ENCODE assay signal across 8 cellular contexts in the genomic region with DNA sequence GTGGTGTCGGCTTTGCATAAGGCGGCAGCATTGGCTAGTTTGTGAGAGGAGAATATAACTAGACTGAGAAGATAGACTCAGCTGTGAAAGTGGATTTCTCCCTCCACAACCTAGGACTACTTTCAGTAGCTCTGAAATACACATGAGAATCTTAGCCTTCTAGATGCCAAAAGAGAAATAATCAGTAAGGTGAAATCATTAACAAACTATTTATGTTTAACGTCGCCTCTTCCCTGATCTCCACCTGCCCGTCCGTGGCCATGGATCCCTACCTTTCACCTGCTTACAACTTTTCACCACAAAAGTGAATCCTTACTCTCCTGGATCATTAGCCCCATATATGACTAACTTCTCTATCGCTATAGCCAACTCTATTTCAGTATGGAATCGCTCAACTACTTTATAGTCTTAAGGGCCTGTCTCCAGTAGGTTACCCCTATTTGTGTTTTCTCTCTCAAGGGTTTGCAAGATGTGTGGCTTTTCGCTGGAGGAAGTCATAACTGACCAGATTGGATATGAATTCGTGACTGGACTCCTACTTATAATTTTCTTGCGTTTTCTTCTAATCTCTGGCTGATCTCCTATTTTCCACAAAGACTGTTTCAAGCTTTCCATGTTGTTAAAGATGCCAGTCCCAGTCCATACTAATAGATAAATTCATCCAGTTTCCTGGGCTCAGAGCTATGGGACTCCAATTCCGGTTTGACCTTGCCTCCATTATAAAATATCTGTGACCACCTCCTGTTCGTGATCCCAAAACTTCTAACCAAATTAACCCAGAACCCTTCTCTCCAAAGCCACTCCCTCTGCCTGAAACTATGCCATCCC. TPM values are rescaled to one million over a fixed set of nuclear protein-coding genes. Genes with fewer than 3 reads are reported as not detected.
DNase-seq lines count a peak whose midpoint lies in the region; ATAC-seq and TF ChIP-seq lines count a peak whose summit lies in the region.

No MANE protein-coding gene starts in this region.

- no peak for DNase-seq in activated T-cell treated with anti-CD3 and anti-CD28 coated beads, Interleukin-2, amount 50 U/mL, for 4 hours
- DNase-seq in activated T-cell treated with anti-CD3 and anti-CD28 coated beads, Interleukin-2, amount 50 U/mL, for 1 hour, result no peak
- no peak for DNase-seq in Peyer's patch
- no peak for DNase-seq in endodermal cell
- no peak for DNase-seq in nephron progenitor cell
- DNase-seq in amygdala (lab: John Stamatoyannopoulos, UW), result no peak

- H3K4me3 Mint-ChIP-seq in activated T-cell treated with anti-CD3 and anti-CD28 coated beads, Interleukin-2, amount 50 U/mL, for 4 hours, result peak overlapping the region; percentile 92
- H3K4me3 Mint-ChIP-seq in endodermal cell (peak overlapping the region; percentile 72), nephron progenitor cell (peak overlapping the region; percentile 89)

- peak overlapping the region; percentile 82 for H3K9ac ChIP-seq in endodermal cell (ENCODE audit: extremely low read depth, low read length, poor library complexity, severe bottlenecking)

- ATAC-seq in activated T-cell treated with anti-CD3 and anti-CD28 coated beads, Interleukin-2, amount 50 U/mL, for 4 hours, result no peak
- ATAC-seq in HG03565 (IDR thresholded peaks at IDR 0.05; ENCODE audit: unreplicated experiment), result no peak
- no peak for ATAC-seq in GM18909 (IDR thresholded peaks at IDR 0.05; ENCODE audit: poor library complexity, unreplicated experiment)

- peak overlapping the region; percentile 64 to 99 (median 93) for H3K4me3 ChIP-seq in Peyer's patch
- peak overlapping the region; percentile 95 for H3K4me3 ChIP-seq in endodermal cell (ENCODE audit: low read length)

- H3K9me3 ChIP-seq in Peyer's patch (peaks cover 0 to 3% (median 0%) of the 10 kb centered on the region in 4 donors), endodermal cell (ENCODE audit: control insufficient read depth, low read length) (no peaks in the 10 kb centered on the region)

- H3K27ac ChIP-seq in Peyer's patch (peak overlapping the region; percentile 95 to 100 (median 98)), endodermal cell (ENCODE audit: low read depth, low read length) (peak overlapping the region; percentile 95)

- peaks cover 1% of the 10 kb centered on the region for H3K9me3 Mint-ChIP-seq in activated T-cell treated with anti-CD3 and anti-CD28 coated beads, Interleukin-2, amount 50 U/mL, for 4 hours
- no peaks in the 10 kb centered on the region for H3K9me3 Mint-ChIP-seq in endodermal cell
- H3K9me3 Mint-ChIP-seq in nephron progenitor cell, result peaks cover 7% of the 10 kb centered on the region

- no peaks in the 10 kb centered on the region for H3K27me3 Mint-ChIP-seq in activated T-cell treated with anti-CD3 and anti-CD28 coated beads, Interleukin-2, amount 50 U/mL, for 4 hours (ENCODE audit: low read depth)
- no peaks in the 10 kb centered on the region for H3K27me3 Mint-ChIP-seq in endodermal cell (ENCODE audit: insufficient read depth)
- H3K27me3 Mint-ChIP-seq in nephron progenitor cell (ENCODE audit: low read depth, poor library complexity), result peaks cover 5% of the 10 kb centered on the region

- H3K27ac Mint-ChIP-seq in endodermal cell (peak overlapping the region; percentile 99), nephron progenitor cell (peak overlapping the region; percentile 96)

- 62 to 66% methylated on average over 11 to 13 of the region's 13 CpGs for WGBS in endodermal cell (ENCODE audit: insufficient coverage in 1 of 2, insufficient read length in 1 of 2), 2 experiments

- H3K36me3 ChIP-seq in Peyer's patch, result no peaks in the 10 kb centered on the region
- no peaks in the 10 kb centered on the region for H3K36me3 ChIP-seq in endodermal cell (ENCODE audit: control insufficient read depth, insufficient read depth, low read length)

- no peak for TF ChIP-seq POLR2A in Peyer's patch (IDR thresholded peaks at IDR 0.05)

- TF ChIP-seq CTCF in Peyer's patch (IDR thresholded peaks at IDR 0.05), result no peak
- no peak for TF ChIP-seq CTCF in endodermal cell (conservative IDR thresholded peaks at IDR 0.05)
- no peak for TF ChIP-seq CTCF in nephron progenitor cell (IDR thresholded peaks at IDR 0.05)

- peaks cover 38% of the 10 kb centered on the region for H3K4me1 Mint-ChIP-seq in activated T-cell treated with anti-CD3 and anti-CD28 coated beads, Interleukin-2, amount 50 U/mL, for 4 hours (ENCODE audit: low read depth)
- H3K4me1 Mint-ChIP-seq in endodermal cell (peaks cover 35% of the 10 kb centered on the region), nephron progenitor cell (peaks cover 54% of the 10 kb centered on the region)

- H3K4me1 ChIP-seq in Peyer's patch (peaks cover 0 to 34% (median 8%) of the 10 kb centered on the region in 4 donors), endodermal cell (ENCODE audit: control insufficient read depth, insufficient read depth, low read length) (peaks cover 8% of the 10 kb centered on the region)

- H3K27me3 ChIP-seq in Peyer's patch, result no peaks in the 10 kb centered on the region
- H3K27me3 ChIP-seq in endodermal cell (ENCODE audit: control insufficient read depth, insufficient read depth, low read length, poor library complexity, severe bottlenecking), result no peaks in the 10 kb centered on the region

- H3K36me3 Mint-ChIP-seq in activated T-cell treated with anti-CD3 and anti-CD28 coated beads, Interleukin-2, amount 50 U/mL, for 4 hours (ENCODE audit: insufficient read depth), result no peaks in the 10 kb centered on the region
- H3K36me3 Mint-ChIP-seq in endodermal cell (ENCODE audit: low read depth), result no peaks in the 10 kb centered on the region
- peaks cover 9% of the 10 kb centered on the region for H3K36me3 Mint-ChIP-seq in nephron progenitor cell (ENCODE audit: low read depth)

RNA-seq across cellular contexts. Expression of a gene that starts 1.1 kb away (rescaled TPM):
- 10 to 100 TPM; 44.6 to 46.2 (median 44.6) TPM for total RNA-seq in activated T-cell treated with anti-CD3 and anti-CD28 coated beads, Interleukin-2, amount 50 U/mL, for 4 hours
- total RNA-seq in Peyer's patch (10 to 100 TPM; 22.6 to 91.6 (median 35.2) TPM), endodermal cell (10 to 100 TPM; 26.8 to 29.8 TPM)
- 20.2 TPM for polyA plus RNA-seq in endodermal cell (2013, experiment 1 of 2)
- polyA plus RNA-seq in endodermal cell (2013, experiment 2 of 2), result 22.0 TPM
